In genomic region chr20:327041-327945, GRCh38 we compare ENCODE assay signal across 8 cellular contexts. TPM values are rescaled to one million over a fixed set of nuclear protein-coding genes. Genes with fewer than 3 reads are reported as not detected.
DNase-seq lines count a peak whose midpoint lies in the region; ATAC-seq and TF ChIP-seq lines count a peak whose summit lies in the region.

No MANE protein-coding gene starts in this region.

- peak overlapping the region; percentile 95 for H3K4me2 ChIP-seq in Loucy (ENCODE audit: low read depth, low read length, poor library complexity, severe bottlenecking)

- H3K9me3 ChIP-seq in Loucy (ENCODE audit: insufficient read depth, low read depth, low read length) (no peaks in the 10 kb centered on the region), stomach (no peaks in the 10 kb centered on the region)

- peaks cover 0 to 18% of the 10 kb centered on the region in 2 donors for H3K4me1 Mint-ChIP-seq in natural killer cell

- WGBS in stomach, 5 donors: 3 to 5% (median 4%) methylated on average over 17 to 50 of the region's 50 CpGs

- peak overlapping the region; percentile 85 for H3K4me3 ChIP-seq in Loucy (ENCODE audit: low read length, poor library complexity, severe bottlenecking)
- H3K4me3 ChIP-seq in fibroblast of the aortic adventitia (ENCODE audit: low read depth, low read length): peak overlapping the region; percentile 90
- H3K4me3 ChIP-seq in stomach: peak overlapping the region; percentile 67 to 79 (median 76)

- no peaks in the 10 kb centered on the region for H3K36me3 Mint-ChIP-seq in natural killer cell

- no peak for TF ChIP-seq POLR2A in stomach (IDR thresholded peaks at IDR 0.05)

- peak overlapping the region in 1 of 2 donors; percentile 60 for H3K27ac Mint-ChIP-seq in natural killer cell

- CTCF ChIA-PET in RWPE1 (lab: Yijun Ruan, JAX): no interaction called here

- peak; percentile 56 for DNase-seq in GM04503 (ENCODE audit: low read depth)
- peak; percentile 97 for DNase-seq in RWPE1 (ENCODE audit: low spot score)
- peak; percentile 67 for DNase-seq in activated gamma-delta T cell treated with Interleukin-2 at 50 U/mL for 16 hours
- DNase-seq in fibroblast of the aortic adventitia (ENCODE audit: low read depth): peak; percentile 88
- DNase-seq in natural killer cell: peak; percentile 30
- peak; percentile 84 for DNase-seq in stomach

- H3K27me3 Mint-ChIP-seq in natural killer cell (ENCODE audit: low read depth in 2 of 2): no peaks in the 10 kb centered on the region

- POLR2A ChIA-PET in RWPE1 (lab: Yijun Ruan, JAX; ENCODE audit: low non-redundant PET): no interaction called here

- intact Hi-C loops in natural killer cell (cut with micrococcal nuclease): no loop called here
- intact Hi-C loops in stomach (cut with DNase I; ENCODE audit: low total_unique reads): no loop called here

- no peak for TF ChIP-seq EP300 in stomach (IDR thresholded peaks at IDR 0.05)

- H3K27ac ChIP-seq in RWPE1 (peak overlapping the region; percentile 96), stomach (peak overlapping the region; percentile 84 to 96 (median 93))

- 0 out of 2 replicates have a peak overlapping the region, but pooled peaks have one; percentile 24 for H2AFZ ChIP-seq in Loucy (ENCODE audit: low read length)

- no peaks in the 10 kb centered on the region for H3K27me3 ChIP-seq in Loucy (ENCODE audit: insufficient read depth, low read length, poor library complexity, severe bottlenecking)
- peaks cover 0 to 16% (median 0%) of the 10 kb centered on the region in 3 donors for H3K27me3 ChIP-seq in stomach

- peaks cover 45% of the 10 kb centered on the region for H3K79me2 ChIP-seq in Loucy (ENCODE audit: insufficient read depth, low read length)

- no peaks in the 10 kb centered on the region for H3K9me2 ChIP-seq in Loucy (replicated peaks; ENCODE audit: low read depth, low read length)

- H3K4me3 Mint-ChIP-seq in natural killer cell: peak overlapping the region; percentile 79

- TF ChIP-seq CTCF in Loucy (conservative IDR thresholded peaks at IDR 0.05; ENCODE audit: low read length) (no peak), RWPE1 (conservative IDR thresholded peaks at IDR 0.05; ENCODE audit: low read depth) (no peak), fibroblast of the aortic adventitia (IDR thresholded peaks at IDR 0.05; ENCODE audit: insufficient read depth, low read length) (no peak), natural killer cell (IDR thresholded peaks at IDR 0.05) (no peak), stomach (IDR thresholded peaks at IDR 0.05) (no peak)

- H3K36me3 ChIP-seq in Loucy (ENCODE audit: insufficient read depth, low read length) (no peaks in the 10 kb centered on the region), stomach (no peaks in the 10 kb centered on the region)

- ATAC-seq in natural killer cell (no peak), HG03139 (IDR thresholded peaks at IDR 0.05; ENCODE audit: unreplicated experiment) (no peak)

- H3K4me1 ChIP-seq in Loucy (ENCODE audit: insufficient read depth, low read length, poor library complexity, severe bottlenecking) (peaks cover 45% of the 10 kb centered on the region), stomach (peaks cover 21 to 63% (median 60%) of the 10 kb centered on the region in 4 donors)

- H4K20me1 ChIP-seq in Loucy (ENCODE audit: insufficient read depth, low read length, poor library complexity, severe bottlenecking): peaks cover 37% of the 10 kb centered on the region

- H3K9me3 Mint-ChIP-seq in natural killer cell: no peaks in the 10 kb centered on the region

- peaks cover 10% of the 10 kb centered on the region for H3F3A ChIP-seq in Loucy (ENCODE audit: low read depth)

- peak overlapping the region; percentile 94 for H3K9ac ChIP-seq in Loucy (ENCODE audit: low read depth, low read length, poor library complexity, severe bottlenecking)

RNA-seq across cellular contexts. Expression of gene SOX12, which starts 1.9 kb away (rescaled TPM):
- 7.7 and 15.9 TPM in 2 replicates for total RNA-seq in fibroblast of the aortic adventitia (ENCODE audit: low replicate concordance)
- 1 to 10 TPM; 2.3 to 4.6 (median 2.9) TPM for total RNA-seq in natural killer cell
- 10 to 100 TPM in 2 of 5 donors, 1 to 10 TPM in 3; 1.5 to 20.3 (median 5.4) TPM for total RNA-seq in stomach
- 1 to 10 TPM; 1.7 to 2.8 (median 2.6) TPM for polyA plus RNA-seq in stomach

RNA-seq across cellular contexts. Expression of gene NRSN2, which starts 19.6 kb away (rescaled TPM):
- total RNA-seq in fibroblast of the aortic adventitia (ENCODE audit: low replicate concordance) (34.2 and 50.9 TPM in 2 replicates), natural killer cell (1 to 10 TPM; 6.6 to 9.3 (median 8.4) TPM), stomach (10 to 100 TPM in 4 of 5 donors, under 1 TPM in 1; 0.89 to 36.5 (median 15.2) TPM)
- polyA plus RNA-seq in stomach: 10 to 100 TPM in 2 of 3 donors, 1 to 10 TPM in 1; 9.8 to 21.0 (median 20.2) TPM

RNA-seq across cellular contexts. Expression of gene ZCCHC3, which starts 29.9 kb away (rescaled TPM):
- 11.6 and 16.2 TPM in 2 replicates for total RNA-seq in fibroblast of the aortic adventitia (ENCODE audit: low replicate concordance)
- 10 to 100 TPM; 19.2 to 24.0 (median 20.6) TPM for total RNA-seq in natural killer cell
- 10 to 100 TPM; 10.6 to 59.1 (median 18.7) TPM for total RNA-seq in stomach
- polyA plus RNA-seq in stomach: 1 to 10 TPM; 6.2 to 9.0 (median 8.6) TPM

RNA-seq across cellular contexts. Expression of gene C20orf96, which starts 36.7 kb away (rescaled TPM):
- total RNA-seq in fibroblast of the aortic adventitia (ENCODE audit: low replicate concordance) (0.98 and 2.4 TPM in 2 replicates), natural killer cell (1 to 10 TPM; 3.8 to 4.3 (median 4.1) TPM), stomach (10 to 100 TPM in 1 of 5 donors, 1 to 10 TPM in 4; 3.1 to 23.9 (median 5.4) TPM)
- 1 to 10 TPM; 3.9 to 5.2 (median 5.0) TPM for polyA plus RNA-seq in stomach

RNA-seq across cellular contexts. Expression of gene TRIB3, which starts 53.3 kb away (rescaled TPM):
- total RNA-seq in fibroblast of the aortic adventitia (ENCODE audit: low replicate concordance) (71.0 and 72.8 TPM in 2 replicates), natural killer cell (1 to 10 TPM; 4.0 to 8.9 (median 7.7) TPM), stomach (10 to 100 TPM in 2 of 5 donors, 1 to 10 TPM in 3; 1.7 to 17.7 (median 3.6) TPM)
- polyA plus RNA-seq in stomach: 10 to 100 TPM in 2 of 3 donors, 1 to 10 TPM in 1; 8.7 to 15.8 (median 12.6) TPM

Comparison
In these comparisons a context has a peak if more than half of its experiments do, and no peak if none do; other contexts are left out.
1. DNase-seq: peak in every context shown above with its lines; median percentile 97 in RWPE1; 88 in fibroblast of the aortic adventitia; 84 in stomach; 67 in activated gamma-delta T cell treated with Interleukin-2 at 50 U/mL for 16 hours; 56 in GM04503; 30 in natural killer cell.